Comparison of ENCODE assay signal across 12 cellular contexts in genomic region chr17:72387487-72387886, GRCh38.
A peak's percentile ranks its signal among the peaks of the same experiment; 100 is the strongest.
DNase-seq lines count a peak whose midpoint lies in the region; TF ChIP-seq lines count a peak whose summit lies in the region.
"Had no signal": no experiment of that assay in that cellular context is flagged by ENCODE, and none has a peak within 500 bp of the region (broad histone marks: within the 10 kb centered on the region; RNA-seq: fewer than 3 reads in every experiment).

No MANE protein-coding gene starts in this region.

- intact Hi-C loops in testis (cut with DNase I; ENCODE audit: low total_unique reads) = no loop called here

- H3K27ac ChIP-seq in ACC112 (ENCODE audit: low read depth, low read length) (peak overlapping the region; percentile 85), testis (no peak overlapping the region)
- H3K27ac ChIP-seq: C4-2B had no signal

- peaks cover 65% of the 10 kb centered on the region for H3K4me1 ChIP-seq in ACC112 (ENCODE audit: control insufficient read depth, insufficient read depth, low read length, unreplicated experiment)
- no peaks in the 10 kb centered on the region for H3K4me1 ChIP-seq in testis

- H3K27me3 Mint-ChIP-seq in HFFc6 (ENCODE audit: insufficient read depth) = no peaks in the 10 kb centered on the region
- no peaks in the 10 kb centered on the region for H3K27me3 Mint-ChIP-seq in mesothelial cell of epicardium (ENCODE audit: low read depth)

- TF ChIP-seq CTCF in HFFc6 (IDR thresholded peaks at IDR 0.05) = no peak
- TF ChIP-seq CTCF in mesothelial cell of epicardium (IDR thresholded peaks at IDR 0.05; ENCODE audit: unreplicated experiment) = no peak
- TF ChIP-seq CTCF in testis (IDR thresholded peaks at IDR 0.05) = no peak

- H3K36me3 Mint-ChIP-seq in HFFc6 (ENCODE audit: low read depth) (no peaks in the 10 kb centered on the region), mesothelial cell of epicardium (no peaks in the 10 kb centered on the region)

- H3K27ac Mint-ChIP-seq in HFFc6 (peak overlapping the region; percentile 86), mesothelial cell of epicardium (no peak overlapping the region)

- H3K9me3 Mint-ChIP-seq in HFFc6 (no peaks in the 10 kb centered on the region), mesothelial cell of epicardium (no peaks in the 10 kb centered on the region)

- H3K27me3 ChIP-seq in ACC112 (ENCODE audit: insufficient read depth, low read length) (no peaks in the 10 kb centered on the region), testis (no peaks in the 10 kb centered on the region)

- DNase-seq in HFFc6 (peak; percentile 83), T1000 (lab: John Stamatoyannopoulos, UW) (peak; percentile 29), islet precursor cell (peak; percentile 91), mesothelial cell of epicardium (ENCODE audit: low spot score in 2 of 2, unreplicated experiment in 2 of 2) (no peak), inferior parietal cortex (ENCODE audit: extremely low spot score) (no peak), medulla oblongata (ENCODE audit: extremely low spot score) (no peak), testis (no peak)
- DNase-seq: activated CD4-positive, alpha-beta T cell treated with anti-CD3 and anti-CD28 coated beads, Interleukin-2, amount 50 U/mL, for 1 hour; activated naive CD4-positive, alpha-beta T cell treated with Interleukin-2 at 50 U/mL for 16 hours; dermis blood vessel endothelial cell had no signal

- peak overlapping the region; percentile 12 for H2AFZ ChIP-seq in ACC112 (ENCODE audit: low read length, unreplicated experiment)

- H3K9me3 ChIP-seq in testis = no peaks in the 10 kb centered on the region

- H3K4me3 Mint-ChIP-seq in HFFc6 (peak overlapping the region; percentile 54), mesothelial cell of epicardium (no peak overlapping the region)

- 77% methylated on average over 7 of the region's 7 CpGs for WGBS in testis, 2 donors

- H3K4me3 ChIP-seq in ACC112 (ENCODE audit: low read depth, low read length) (peak overlapping the region; percentile 45; the same call in 1 of the 2 replicates), testis (no peak overlapping the region)

- no peaks in the 10 kb centered on the region for H3K36me3 ChIP-seq in ACC112 (ENCODE audit: insufficient read depth, low read length)
- H3K36me3 ChIP-seq in testis (ENCODE audit: low read depth, missing control alignments) = no peaks in the 10 kb centered on the region

- TF ChIP-seq POLR2A in testis (IDR thresholded peaks at IDR 0.05) = no peak

- H3K4me1 Mint-ChIP-seq in HFFc6 (ENCODE audit: low read depth) (peaks cover 68% of the 10 kb centered on the region), mesothelial cell of epicardium (peaks cover 41% of the 10 kb centered on the region)

- H3K79me2 ChIP-seq in ACC112 (ENCODE audit: control insufficient read depth, insufficient read depth, low read length, unreplicated experiment) = no peaks in the 10 kb centered on the region

Comparison
In these comparisons a context has a peak if more than half of its experiments do, and no peak if none do; other contexts are left out.
1. DNase-seq: peak in HFFc6 (single experiment), T1000 (single experiment) and islet precursor cell (single experiment); none in mesothelial cell of epicardium (0 of 2), inferior parietal cortex (single experiment), medulla oblongata (single experiment) and testis (single experiment).